14 cellular contexts compared by ENCODE assay signal in the genomic region with DNA sequence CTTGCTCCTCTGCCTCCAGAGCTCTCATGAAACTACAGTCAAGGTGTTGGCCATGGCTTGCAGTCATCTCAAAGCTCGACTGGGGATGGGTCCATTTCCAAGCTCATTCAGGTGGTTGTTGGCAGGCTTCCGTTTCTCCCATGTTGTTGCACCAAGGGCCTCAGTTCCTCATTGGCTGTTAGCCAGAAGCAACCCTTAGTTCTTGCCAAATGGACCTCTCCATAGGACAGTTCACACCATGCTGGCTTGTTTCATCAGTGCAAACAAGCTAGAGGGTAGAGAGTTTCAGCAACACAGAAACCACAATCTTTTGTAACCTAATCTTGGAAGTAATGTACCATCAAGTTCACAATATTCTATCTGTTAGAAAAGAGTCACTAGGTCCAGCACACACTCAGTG.
"Had no signal": no experiment of that assay in that cellular context is flagged by ENCODE, and none has a peak within 500 bp of the region (broad histone marks: within the 10 kb centered on the region; RNA-seq: fewer than 3 reads in every experiment).

No MANE protein-coding gene starts in this region.

- H3K36me3 ChIP-seq: ascending aorta, esophagus squamous epithelium, right atrium auricular region, vagina had no signal

- H3K4me3 ChIP-seq: ascending aorta, esophagus squamous epithelium, right atrium auricular region, smooth muscle cell, vagina had no signal

- H3K4me1 ChIP-seq: ascending aorta, esophagus squamous epithelium, vagina had no signal

- H3K9me3 ChIP-seq: ascending aorta, esophagus squamous epithelium, right atrium auricular region, vagina had no signal

- H3K27ac ChIP-seq: ascending aorta, esophagus squamous epithelium, right atrium auricular region, vagina had no signal

- DNase-seq: activated CD4-positive, alpha-beta memory T cell treated with anti-CD3 and anti-CD28 coated beads for 36 hours; activated CD4-positive, CD25-positive, alpha-beta regulatory T cell treated with anti-CD3 and anti-CD28 coated beads, Interleukin-2, amount 50 U/mL, for 72 hours; activated gamma-delta T cell treated with Interleukin-2 at 50 U/mL for 16 hours; activated naive CD8-positive, alpha-beta T cell treated with anti-CD3 and anti-CD28 coated beads, Interleukin-2, amount 10 ng/mL, durations not matched to agents 7 days and 5 days; activated T-cell treated with anti-CD3 and anti-CD28 coated beads, Interleukin-2, amount 50 U/mL, for 48 hours; esophagus squamous epithelium; foreskin fibroblast; glutamatergic neuron; left cardiac atrium; naive thymus-derived CD4-positive, alpha-beta T cell had no signal

- ATAC-seq: left cardiac atrium; naive thymus-derived CD4-positive, alpha-beta T cell had no signal

- H3K27me3 ChIP-seq: ascending aorta, esophagus squamous epithelium, right atrium auricular region, vagina had no signal
